In the genomic region with DNA sequence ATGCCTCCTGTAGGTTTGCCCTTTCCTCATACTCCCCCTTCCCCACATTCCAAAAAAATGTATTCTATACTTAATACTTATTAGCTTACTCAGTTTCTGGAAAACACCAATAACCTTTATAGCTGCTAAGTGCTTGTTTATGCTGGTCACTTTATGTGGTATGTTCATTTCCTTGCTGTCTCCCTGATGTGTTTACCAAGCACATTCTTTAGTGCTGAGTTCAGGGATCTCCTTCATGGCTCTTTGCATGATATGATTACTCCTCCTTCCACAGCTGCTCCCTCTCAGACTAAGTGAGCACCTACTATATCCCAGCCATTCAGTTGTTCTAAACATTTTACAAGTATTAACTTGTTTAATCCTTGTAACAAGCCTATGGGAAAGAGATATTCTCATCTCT, we compare ENCODE assay signal across 21 cellular contexts.
DNase-seq lines count a peak whose midpoint lies in the region; ATAC-seq, FAIRE-seq and TF ChIP-seq lines count a peak whose summit lies in the region.
"Had no signal": no experiment of that assay in that cellular context is flagged by ENCODE, and none has a peak within 500 bp of the region (broad histone marks: within the 10 kb centered on the region; RNA-seq: fewer than 3 reads in every experiment).

No MANE protein-coding gene starts in this region.

- no peaks in the 10 kb centered on the region for H3K9me1 ChIP-seq in K562 (ENCODE audit: control insufficient read depth, insufficient read depth, low read length)

- BruUV-seq in K562 (replicated peaks; lab: Mats Ljungman, UMichigan), result no TSS peak

- intact Hi-C loops in K562 (cut with micrococcal nuclease), result no loop called here

- no peaks in the 10 kb centered on the region for H3K36me3 ChIP-seq in K562 (ENCODE audit: control insufficient read depth, insufficient read depth, low read length)
- H3K36me3 ChIP-seq: esophagus muscularis mucosa, Peyer's patch had no signal

- in situ Hi-C loops in K562 (cut with MboI), result no loop called here

- peak; percentile 21 for DNase-seq in AG08396 (ENCODE audit: low spot score)
- peak; percentile 78 for DNase-seq in HFFc6
- no peak for DNase-seq in K562 (ENCODE audit: extremely low read depth in 1 of 4, low spot score in 3 of 4)
- DNase-seq in iris pigment epithelial cell (ENCODE audit: low read depth), result peak; percentile 62
- no peak for DNase-seq in NCI-H510A treated with DMSO at 0.1 percent for 48 hours (lab: John Stamatoyannopoulos, UW)
- no peak for DNase-seq in activated CD4-positive, CD25-positive, alpha-beta regulatory T cell (lab: John Stamatoyannopoulos, UW)
- no peak for DNase-seq in mesothelial cell of epicardium (ENCODE audit: low spot score in 2 of 2, unreplicated experiment in 2 of 2)
- no peak for DNase-seq in HK-2 (ENCODE audit: unreplicated experiment)
- DNase-seq: activated naive CD4-positive, alpha-beta T cell treated with Interleukin-2 at 50 U/mL for 16 hours; activated T-cell treated with anti-CD3 and anti-CD28 coated beads for 4 hours; hypothalamus; left cardiac atrium; NCI-H1436; NCI-H82; occipital lobe; Peyer's patch; right cardiac atrium; stimulated activated CD4-positive, alpha-beta T cell treated with anti-CD3 and anti-CD28 coated beads, Interleukin-2, amount 100 ng/mL, for 24 hours had no signal

- no peaks in the 10 kb centered on the region for H3K27me3 ChIP-seq in K562 (ENCODE audit: control insufficient read depth in 2 of 2, insufficient read depth in 2 of 2, low read length in 2 of 2)
- H3K27me3 ChIP-seq: esophagus muscularis mucosa, Peyer's patch had no signal

- no peak for TF ChIP-seq POLR2A in K562 (conservative IDR thresholded peaks at IDR 0.05)

- H3K4me1 Mint-ChIP-seq in HFFc6 (ENCODE audit: low read depth) (peaks cover 17% of the 10 kb centered on the region), mesothelial cell of epicardium (peaks cover 24% of the 10 kb centered on the region)

- H3K27ac ChIP-seq in K562 (ENCODE audit: extremely low read depth, low read depth, low read length), result no peak overlapping the region
- H3K27ac ChIP-seq: esophagus muscularis mucosa, Peyer's patch had no signal

- no peaks in the 10 kb centered on the region; the same call in 1 of the 2 replicates for H3K9me3 Mint-ChIP-seq in HFFc6
- peaks cover 34% of the 10 kb centered on the region for H3K9me3 Mint-ChIP-seq in mesothelial cell of epicardium

- TF ChIP-seq CTCF in HFFc6 (IDR thresholded peaks at IDR 0.05) (no peak), K562 (IDR thresholded peaks at IDR 0.05 in 2 of 3, conservative IDR thresholded peaks at IDR 0.05 in 1 of 3; ENCODE audit: insufficient read depth in 2 of 3, low read depth in 1 of 3, low read length in 3 of 3) (no peak), mesothelial cell of epicardium (IDR thresholded peaks at IDR 0.05; ENCODE audit: unreplicated experiment) (no peak)

- H3K36me3 Mint-ChIP-seq in HFFc6 (ENCODE audit: low read depth) (no peaks in the 10 kb centered on the region), mesothelial cell of epicardium (peaks cover 25% of the 10 kb centered on the region)

- peak; percentile 35 for FAIRE-seq in K562 (lab: Jason Lieb, UNC)
- FAIRE-seq: H1 had no signal

- H3K27me3 Mint-ChIP-seq in HFFc6 (ENCODE audit: insufficient read depth), result peaks cover 4% of the 10 kb centered on the region; the same call in 1 of the 2 replicates
- H3K27me3 Mint-ChIP-seq in mesothelial cell of epicardium (ENCODE audit: low read depth), result no peaks in the 10 kb centered on the region
- H3K27me3 Mint-ChIP-seq: brain had no signal

- POLR2A ChIA-PET in K562 (lab: Yijun Ruan, JAX), result no interaction called here

- TF ChIP-seq RAD21 in K562 (CRISPR knock-in tag; conservative IDR thresholded peaks at IDR 0.05 in 1 of 2, IDR thresholded peaks at IDR 0.05 in 1 of 2), result no peak

- H3K9me3 ChIP-seq in K562 (replicated peaks; ENCODE audit: control insufficient read depth, insufficient read depth, low read depth, low read length), result no peaks in the 10 kb centered on the region
- H3K9me3 ChIP-seq: esophagus muscularis mucosa had no signal

- no peaks in the 10 kb centered on the region for H3K4me1 ChIP-seq in K562 (replicated peaks in 1 of 2; ENCODE audit: control insufficient read depth in 2 of 2, insufficient read depth in 2 of 2, low read length in 2 of 2)
- H3K4me1 ChIP-seq: esophagus muscularis mucosa, Peyer's patch had no signal

- no peak overlapping the region for H3K4me2 ChIP-seq in K562 (ENCODE audit: insufficient read depth, low read length)

- H3K27ac Mint-ChIP-seq in HFFc6, result peak overlapping the region; percentile 79
- no peak overlapping the region for H3K27ac Mint-ChIP-seq in mesothelial cell of epicardium
- H3K27ac Mint-ChIP-seq: brain had no signal

- H3K9ac ChIP-seq in K562 (ENCODE audit: insufficient read depth in 1 of 2, low read depth in 2 of 2, low read length in 2 of 2), result no peak overlapping the region

- no peak overlapping the region for H2AFZ ChIP-seq in K562 (ENCODE audit: low read depth, low read length)

- no peaks in the 10 kb centered on the region for H3K79me2 ChIP-seq in K562 (ENCODE audit: control insufficient read depth, insufficient read depth, low read length)

- CTCF ChIA-PET in K562 (lab: Yijun Ruan, JAX; ENCODE audit: low intra/inter-chr PET ratio), result no interaction called here

- no peak for ATAC-seq in K562
- ATAC-seq: left cardiac atrium, right cardiac atrium had no signal

- H4K20me1 ChIP-seq in K562 (replicated peaks; ENCODE audit: control insufficient read depth, insufficient read depth, low read length), result no peaks in the 10 kb centered on the region

- no peak overlapping the region for H3K4me3 Mint-ChIP-seq in HFFc6
- no peak overlapping the region for H3K4me3 Mint-ChIP-seq in mesothelial cell of epicardium
- H3K4me3 Mint-ChIP-seq: brain had no signal

- TF ChIP-seq EP300 in K562 (IDR thresholded peaks at IDR 0.05; ENCODE audit: low read length), result no peak

- no peak overlapping the region for H3K4me3 ChIP-seq in K562
- H3K4me3 ChIP-seq: esophagus muscularis mucosa, Peyer's patch had no signal

TF ChIP-seq in K562, 482 proteins besides CTCF, POLR2A, EP300 and RAD21:
- TF ChIP-seq ZNF764 (CRISPR knock-in tag; IDR thresholded peaks at IDR 0.05; ENCODE audit: low read depth), result no peak
- TF ChIP-seq, protein P1, sequence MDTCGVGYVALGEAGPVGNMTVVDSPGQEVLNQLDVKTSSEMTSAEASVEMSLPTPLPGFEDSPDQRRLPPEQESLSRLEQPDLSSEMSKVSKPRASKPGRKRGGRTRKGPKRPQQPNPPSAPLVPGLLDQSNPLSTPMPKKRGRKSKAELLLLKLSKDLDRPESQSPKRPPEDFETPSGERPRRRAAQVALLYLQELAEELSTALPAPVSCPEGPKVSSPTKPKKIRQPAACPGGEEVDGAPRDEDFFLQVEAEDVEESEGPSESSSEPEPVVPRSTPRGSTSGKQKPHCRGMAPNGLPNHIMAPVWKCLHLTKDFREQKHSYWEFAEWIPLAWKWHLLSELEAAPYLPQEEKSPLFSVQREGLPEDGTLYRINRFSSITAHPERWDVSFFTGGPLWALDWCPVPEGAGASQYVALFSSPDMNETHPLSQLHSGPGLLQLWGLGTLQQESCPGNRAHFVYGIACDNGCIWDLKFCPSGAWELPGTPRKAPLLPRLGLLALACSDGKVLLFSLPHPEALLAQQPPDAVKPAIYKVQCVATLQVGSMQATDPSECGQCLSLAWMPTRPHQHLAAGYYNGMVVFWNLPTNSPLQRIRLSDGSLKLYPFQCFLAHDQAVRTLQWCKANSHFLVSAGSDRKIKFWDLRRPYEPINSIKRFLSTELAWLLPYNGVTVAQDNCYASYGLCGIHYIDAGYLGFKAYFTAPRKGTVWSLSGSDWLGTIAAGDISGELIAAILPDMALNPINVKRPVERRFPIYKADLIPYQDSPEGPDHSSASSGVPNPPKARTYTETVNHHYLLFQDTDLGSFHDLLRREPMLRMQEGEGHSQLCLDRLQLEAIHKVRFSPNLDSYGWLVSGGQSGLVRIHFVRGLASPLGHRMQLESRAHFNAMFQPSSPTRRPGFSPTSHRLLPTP (IDR thresholded peaks at IDR 0.05; ENCODE audit: borderline replicate concordance, extremely low read depth, insufficient read length), result no peak
- no peak for TF ChIP-seq MYNN (IDR thresholded peaks at IDR 0.05)
- TF ChIP-seq MYNN (CRISPR knock-in tag; IDR thresholded peaks at IDR 0.05), result no peak
- no peak for TF ChIP-seq ZKSCAN8 (CRISPR knock-in tag; IDR thresholded peaks at IDR 0.05)
- no peak for TF ChIP-seq MTA1 (IDR thresholded peaks at IDR 0.05; ENCODE audit: borderline replicate concordance)
- TF ChIP-seq, protein P2, sequence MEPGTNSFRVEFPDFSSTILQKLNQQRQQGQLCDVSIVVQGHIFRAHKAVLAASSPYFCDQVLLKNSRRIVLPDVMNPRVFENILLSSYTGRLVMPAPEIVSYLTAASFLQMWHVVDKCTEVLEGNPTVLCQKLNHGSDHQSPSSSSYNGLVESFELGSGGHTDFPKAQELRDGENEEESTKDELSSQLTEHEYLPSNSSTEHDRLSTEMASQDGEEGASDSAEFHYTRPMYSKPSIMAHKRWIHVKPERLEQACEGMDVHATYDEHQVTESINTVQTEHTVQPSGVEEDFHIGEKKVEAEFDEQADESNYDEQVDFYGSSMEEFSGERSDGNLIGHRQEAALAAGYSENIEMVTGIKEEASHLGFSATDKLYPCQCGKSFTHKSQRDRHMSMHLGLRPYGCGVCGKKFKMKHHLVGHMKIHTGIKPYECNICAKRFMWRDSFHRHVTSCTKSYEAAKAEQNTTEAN (CRISPR knock-in tag; IDR thresholded peaks at IDR 0.05), result no peak
- TF ChIP-seq, protein P3, sequence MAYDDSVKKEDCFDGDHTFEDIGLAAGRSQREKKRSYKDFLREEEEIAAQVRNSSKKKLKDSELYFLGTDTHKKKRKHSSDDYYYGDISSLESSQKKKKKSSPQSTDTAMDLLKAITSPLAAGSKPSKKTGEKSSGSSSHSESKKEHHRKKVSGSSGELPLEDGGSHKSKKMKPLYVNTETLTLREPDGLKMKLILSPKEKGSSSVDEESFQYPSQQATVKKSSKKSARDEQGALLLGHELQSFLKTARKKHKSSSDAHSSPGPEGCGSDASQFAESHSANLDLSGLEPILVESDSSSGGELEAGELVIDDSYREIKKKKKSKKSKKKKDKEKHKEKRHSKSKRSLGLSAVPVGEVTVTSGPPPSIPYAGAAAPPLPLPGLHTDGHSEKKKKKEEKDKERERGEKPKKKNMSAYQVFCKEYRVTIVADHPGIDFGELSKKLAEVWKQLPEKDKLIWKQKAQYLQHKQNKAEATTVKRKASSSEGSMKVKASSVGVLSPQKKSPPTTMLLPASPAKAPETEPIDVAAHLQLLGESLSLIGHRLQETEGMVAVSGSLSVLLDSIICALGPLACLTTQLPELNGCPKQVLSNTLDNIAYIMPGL (CRISPR knock-in tag; IDR thresholded peaks at IDR 0.05), result no peak
- TF ChIP-seq KDM1A (IDR thresholded peaks at IDR 0.05), result no peak
- TF ChIP-seq KDM2B (CRISPR knock-in tag; IDR thresholded peaks at IDR 0.05), result no peak
- TF ChIP-seq STAT5B (CRISPR knock-in tag; IDR thresholded peaks at IDR 0.05), result no peak
- TF ChIP-seq MED1 (CRISPR knock-in tag; IDR thresholded peaks at IDR 0.05; ENCODE audit: borderline replicate concordance), result no peak
- no peak for TF ChIP-seq ZBTB17 (CRISPR knock-in tag; IDR thresholded peaks at IDR 0.05)

Comparison
In these comparisons a context has a peak if more than half of its experiments do, and no peak if none do; other contexts are left out.
1. DNase-seq: peak in AG08396 (single experiment), HFFc6 (single experiment) and iris pigment epithelial cell (single experiment); none in K562 (0 of 4), NCI-H510A treated with DMSO at 0.1 percent for 48 hours (single experiment), activated CD4-positive, CD25-positive, alpha-beta regulatory T cell (0 of 4), mesothelial cell of epicardium (0 of 2) and HK-2 (single experiment).